ENCODE assay signal across 21 cellular contexts in the genomic region with DNA sequence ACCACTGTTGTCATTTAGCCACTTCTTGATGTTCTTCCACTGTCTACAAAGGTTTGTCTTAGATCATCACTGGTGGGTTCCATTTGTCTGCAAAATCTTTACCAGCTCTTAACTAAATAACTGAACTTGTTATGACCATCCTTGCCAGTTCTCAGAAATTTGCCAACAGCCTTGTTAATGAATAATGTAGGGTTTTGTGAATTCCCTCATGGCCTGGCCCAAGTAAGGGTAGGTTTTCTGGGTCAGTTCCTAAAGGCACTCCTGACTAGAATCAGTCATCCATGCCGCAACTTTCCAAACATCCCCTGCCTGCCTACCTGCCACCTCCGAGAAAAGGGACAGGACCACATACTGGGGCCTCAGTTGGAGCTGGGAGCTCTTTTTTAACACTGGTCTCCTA. TPM values are rescaled to one million over a fixed set of nuclear protein-coding genes. Genes with fewer than 3 reads are reported as not detected.
DNase-seq lines count a peak whose midpoint lies in the region; ATAC-seq and TF ChIP-seq lines count a peak whose summit lies in the region.
"Had no signal": no experiment of that assay in that cellular context is flagged by ENCODE, and none has a peak within 500 bp of the region (broad histone marks: within the 10 kb centered on the region; RNA-seq: fewer than 3 reads in every experiment).

No MANE protein-coding gene starts in this region.

- TF ChIP-seq CTCF in SK-N-SH (IDR thresholded peaks at IDR 0.05) = no peak
- TF ChIP-seq CTCF in esophagus squamous epithelium (IDR thresholded peaks at IDR 0.05) = no peak
- TF ChIP-seq CTCF in neural crest cell (conservative IDR thresholded peaks at IDR 0.05) = no peak
- no peak for TF ChIP-seq CTCF in tibial nerve (IDR thresholded peaks at IDR 0.05)

- peaks cover 20% of the 10 kb centered on the region; the same call in 1 of the 2 replicates for H4K20me1 ChIP-seq in SK-N-SH (ENCODE audit: insufficient read depth)

- 86% methylated on average over 2 of the region's 2 CpGs for WGBS in SK-N-SH (ENCODE audit: low lambda C conversion rate)
- WGBS in esophagus squamous epithelium, 2 donors = 76 to 80% methylated on average over 2 of the region's 2 CpGs
- WGBS in tibial nerve, 2 donors = 84 to 88% methylated on average over 2 of the region's 2 CpGs

- no peaks in the 10 kb centered on the region for H3K9me2 ChIP-seq in SK-N-SH

- no peak overlapping the region for H3K27ac Mint-ChIP-seq in neural crest cell (ENCODE audit: unreplicated experiment)

- H3K4me1 Mint-ChIP-seq in neural crest cell = peaks cover 27% of the 10 kb centered on the region

- CTCF ChIA-PET in SK-N-SH (lab: Yijun Ruan, JAX) = interaction anchor here (1.4 kb wide), 2 partner anchors 55 to 108 kb away, joined by 3 read pairs; no protein-coding TSS in a partner anchor

- ATAC-seq in SK-N-SH treated with all-trans-retinoic acid at 6 μM for 48 hours (no peak), GM18873 (IDR thresholded peaks at IDR 0.05; ENCODE audit: low FRiP score, unreplicated experiment) (no peak)
- ATAC-seq: HCT116, sciatic nerve had no signal

- H3K4me3 ChIP-seq in SK-N-SH (ENCODE audit: low read depth in 2 of 2, low read length in 1 of 2) (no peak overlapping the region), esophagus squamous epithelium (no peak overlapping the region), tibial nerve (no peak overlapping the region)
- H3K4me3 ChIP-seq: BLaER1 had no signal

- peaks cover 100% of the 10 kb centered on the region for H3K79me2 ChIP-seq in SK-N-SH (ENCODE audit: insufficient read depth)

- peaks cover 29 to 39% of the 10 kb centered on the region in 2 experiments; a peak in 3 of 4 replicates for H3K4me1 ChIP-seq in SK-N-SH (ENCODE audit: control insufficient read depth in 1 of 2, insufficient read depth in 2 of 2, low read depth in 1 of 2, low read length in 1 of 2)
- H3K4me1 ChIP-seq in esophagus squamous epithelium = peaks cover 5 to 94% (median 17%) of the 10 kb centered on the region in 3 donors
- H3K4me1 ChIP-seq in tibial nerve = peaks cover 0 to 74% (median 39%) of the 10 kb centered on the region in 4 donors

- H3K4me2 ChIP-seq in SK-N-SH = peak overlapping the region; percentile 18; the same call in 1 of the 2 replicates
- H3K4me2 ChIP-seq: BLaER1 had no signal

- H3K9me3 Mint-ChIP-seq in neural crest cell = no peaks in the 10 kb centered on the region

- no peaks in the 10 kb centered on the region for H3K36me3 Mint-ChIP-seq in neural crest cell (ENCODE audit: low read depth)

- intact Hi-C loops in esophagus squamous epithelium (cut with DNase I) = no loop called here

- no peak for DNase-seq in SK-N-SH
- no peak for DNase-seq in esophagus squamous epithelium (lab: John Stamatoyannopoulos, UW)
- DNase-seq in neural crest cell (ENCODE audit: low read depth, low spot score) = no peak
- DNase-seq in tibial nerve (ENCODE audit: low spot score in 2 of 2) = no peak
- no peak for DNase-seq in NCI-H69 (lab: John Stamatoyannopoulos, UW)
- no peak for DNase-seq in stimulated activated naive CD4-positive, alpha-beta T cell treated with Interleukin-2 at 50 U/mL for 16 hours (lab: John Stamatoyannopoulos, UW)
- DNase-seq: MV-4-11; NCI-H187 treated with DMSO at 0.1 percent for 48 hours; NCI-H446 treated with DMSO at 0.1 percent for 48 hours; stimulated activated CD4-positive, alpha-beta T cell treated with anti-CD3 and anti-CD28 coated beads, Interleukin-2, amount 100 ng/mL, for 48 hours; substantia nigra; T-helper 1 cell had no signal

- H3K4me3 Mint-ChIP-seq in neural crest cell = peak overlapping the region; percentile 5

- H3K27ac ChIP-seq in SK-N-SH (ENCODE audit: low read depth in 2 of 2, low read length in 1 of 2) (no peak overlapping the region), esophagus squamous epithelium (peak overlapping the region in 3 of 4 donors; percentile 77 to 95 (median 90)), tibial nerve (peak overlapping the region in 3 of 4 donors; percentile 6 to 98 (median 97))
- H3K27ac ChIP-seq: 22Rv1, BLaER1, epithelial cell of prostate, HL-60, neutrophil had no signal

- H3K27me3 Mint-ChIP-seq in neural crest cell (ENCODE audit: low read depth) = peaks cover 2% of the 10 kb centered on the region

- H3F3A ChIP-seq in SK-N-SH (replicated peaks; ENCODE audit: insufficient read depth) = peaks cover 8% of the 10 kb centered on the region

- no peak overlapping the region for H3K9ac ChIP-seq in SK-N-SH
- H3K9ac ChIP-seq: BLaER1 had no signal

- no peaks in the 10 kb centered on the region for H3K9me3 ChIP-seq in SK-N-SH
- no peaks in the 10 kb centered on the region for H3K9me3 ChIP-seq in esophagus squamous epithelium
- no peaks in the 10 kb centered on the region for H3K9me3 ChIP-seq in tibial nerve
- H3K9me3 ChIP-seq: neutrophil had no signal

- POLR2A ChIA-PET in SK-N-SH (lab: Yijun Ruan, JAX) = no interaction called here

- H3K36me3 ChIP-seq in SK-N-SH (replicated peaks in 1 of 2; ENCODE audit: control insufficient read depth in 1 of 2, insufficient read depth in 2 of 2, low read length in 1 of 2) = peaks cover 0 to 7% of the 10 kb centered on the region in 2 experiments
- no peaks in the 10 kb centered on the region for H3K36me3 ChIP-seq in esophagus squamous epithelium
- no peaks in the 10 kb centered on the region for H3K36me3 ChIP-seq in tibial nerve
- H3K36me3 ChIP-seq: BLaER1, neutrophil had no signal

- no peak for TF ChIP-seq RAD21 in SK-N-SH (IDR thresholded peaks at IDR 0.05; ENCODE audit: low read length)

- TF ChIP-seq POLR2A in esophagus squamous epithelium (IDR thresholded peaks at IDR 0.05) = no peak
- TF ChIP-seq POLR2A in tibial nerve (IDR thresholded peaks at IDR 0.05) = no peak

- TF ChIP-seq EP300 in SK-N-SH (IDR thresholded peaks at IDR 0.05; ENCODE audit: borderline replicate concordance in 1 of 2, low read depth in 1 of 2, low read length in 1 of 2) = no peak
- no peak for TF ChIP-seq EP300 in tibial nerve (IDR thresholded peaks at IDR 0.05)

- H2AFZ ChIP-seq in SK-N-SH (ENCODE audit: low read depth) = no peak overlapping the region

- no peaks in the 10 kb centered on the region for H3K27me3 ChIP-seq in SK-N-SH (ENCODE audit: insufficient read depth)
- peaks cover 0 to 66% (median 3%) of the 10 kb centered on the region in 4 donors for H3K27me3 ChIP-seq in esophagus squamous epithelium
- no peaks in the 10 kb centered on the region for H3K27me3 ChIP-seq in tibial nerve

TF ChIP-seq in SK-N-SH, 30 proteins besides CTCF, POLR2A, EP300 and RAD21 (continues in another document):
- TF ChIP-seq, protein P1, sequence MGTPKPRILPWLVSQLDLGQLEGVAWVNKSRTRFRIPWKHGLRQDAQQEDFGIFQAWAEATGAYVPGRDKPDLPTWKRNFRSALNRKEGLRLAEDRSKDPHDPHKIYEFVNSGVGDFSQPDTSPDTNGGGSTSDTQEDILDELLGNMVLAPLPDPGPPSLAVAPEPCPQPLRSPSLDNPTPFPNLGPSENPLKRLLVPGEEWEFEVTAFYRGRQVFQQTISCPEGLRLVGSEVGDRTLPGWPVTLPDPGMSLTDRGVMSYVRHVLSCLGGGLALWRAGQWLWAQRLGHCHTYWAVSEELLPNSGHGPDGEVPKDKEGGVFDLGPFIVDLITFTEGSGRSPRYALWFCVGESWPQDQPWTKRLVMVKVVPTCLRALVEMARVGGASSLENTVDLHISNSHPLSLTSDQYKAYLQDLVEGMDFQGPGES (IDR thresholded peaks at IDR 0.05; ENCODE audit: low read depth, low read length) = no peak
- TF ChIP-seq FOXM1 (IDR thresholded peaks at IDR 0.05; ENCODE audit: low read depth) = no peak
- TF ChIP-seq SMC3 (IDR thresholded peaks at IDR 0.05; ENCODE audit: low read depth, low read length) = no peak
- TF ChIP-seq ELF1 (IDR thresholded peaks at IDR 0.05) = no peak
- TF ChIP-seq TCF12 (IDR thresholded peaks at IDR 0.05) = no peak

TF ChIP-seq in SK-N-SH treated with all-trans-retinoic acid at 6 μM for 48 hours, 23 proteins besides CTCF, POLR2A, EP300 and RAD21 (continues in another document):
- no peak for TF ChIP-seq TCF4 (CRISPR knock-in tag; IDR thresholded peaks at IDR 0.05; ENCODE audit: borderline replicate concordance)
- no peak for TF ChIP-seq ZFP3 (CRISPR knock-in tag; IDR thresholded peaks at IDR 0.05)
- TF ChIP-seq, protein P2, sequence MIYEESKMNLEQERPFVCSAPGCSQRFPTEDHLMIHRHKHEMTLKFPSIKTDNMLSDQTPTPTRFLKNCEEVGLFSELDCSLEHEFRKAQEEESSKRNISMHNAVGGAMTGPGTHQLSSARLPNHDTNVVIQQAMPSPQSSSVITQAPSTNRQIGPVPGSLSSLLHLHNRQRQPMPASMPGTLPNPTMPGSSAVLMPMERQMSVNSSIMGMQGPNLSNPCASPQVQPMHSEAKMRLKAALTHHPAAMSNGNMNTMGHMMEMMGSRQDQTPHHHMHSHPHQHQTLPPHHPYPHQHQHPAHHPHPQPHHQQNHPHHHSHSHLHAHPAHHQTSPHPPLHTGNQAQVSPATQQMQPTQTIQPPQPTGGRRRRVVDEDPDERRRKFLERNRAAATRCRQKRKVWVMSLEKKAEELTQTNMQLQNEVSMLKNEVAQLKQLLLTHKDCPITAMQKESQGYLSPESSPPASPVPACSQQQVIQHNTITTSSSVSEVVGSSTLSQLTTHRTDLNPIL (CRISPR knock-in tag; IDR thresholded peaks at IDR 0.05; ENCODE audit: low read depth) = no peak
- TF ChIP-seq ZNF70 (CRISPR knock-in tag; IDR thresholded peaks at IDR 0.05) = no peak
- no peak for TF ChIP-seq ARNTL (CRISPR knock-in tag; IDR thresholded peaks at IDR 0.05; ENCODE audit: borderline replicate concordance, low read depth)
- TF ChIP-seq ESRRG (CRISPR knock-in tag; IDR thresholded peaks at IDR 0.05) = no peak
- no peak for TF ChIP-seq SNAI2 (CRISPR knock-in tag; IDR thresholded peaks at IDR 0.05)
- TF ChIP-seq ZC3H10 (CRISPR knock-in tag; IDR thresholded peaks at IDR 0.05) = no peak

RNA-seq across cellular contexts. Expression of a gene that starts 4.0 kb away (rescaled TPM):
- polyA plus RNA-seq in SK-N-SH (2012; rRNA removed) = 28.2 and 30.3 TPM in 2 replicates
- polyA plus RNA-seq in SK-N-SH (2012; cell fraction: cytosol; rRNA removed) = 28.1 and 32.5 TPM in 2 replicates
- 48.2 and 61.1 TPM in 2 replicates for polyA plus RNA-seq in SK-N-SH (2012; cell fraction: nucleus; rRNA removed)
- total RNA-seq in esophagus squamous epithelium (10 to 100 TPM in 3 of 4 donors, 1 to 10 TPM in 1; 8.9 to 97.1 (median 40.2) TPM), neural crest cell (65.5 and 67.9 TPM in 2 replicates), tibial nerve (100 to 1,000 TPM; 385 to 583 (median 526) TPM)

RNA-seq across cellular contexts. Expression of a gene that starts 4.1 kb away (rescaled TPM):
- 61.1 and 137 TPM in 2 replicates for polyA plus RNA-seq in SK-N-SH (2012; rRNA removed)
- 42.5 and 60.6 TPM in 2 replicates for polyA plus RNA-seq in SK-N-SH (2012; cell fraction: cytosol; rRNA removed)
- 103 and 166 TPM in 2 replicates for polyA plus RNA-seq in SK-N-SH (2012; cell fraction: nucleus; rRNA removed)
- 100 to 1,000 TPM in 1 of 4 donors, 10 to 100 TPM in 3; 11.9 to 102 (median 43.5) TPM for total RNA-seq in esophagus squamous epithelium
- total RNA-seq in neural crest cell = 159 and 164 TPM in 2 replicates
- total RNA-seq in tibial nerve = 100 to 1,000 TPM; 576 to 821 (median 658) TPM

Comparison
In these comparisons a context has a peak if more than half of its experiments do, and no peak if none do; other contexts are left out.
1. H3K27ac ChIP-seq: peak in esophagus squamous epithelium (3 of 4) and tibial nerve (3 of 4); none in SK-N-SH (0 of 2).